ENCODE assay signal across 2 cellular contexts in genomic region chr1:215133532-215133931, GRCh38.
TF ChIP-seq lines count a peak whose summit lies in the region.

No MANE protein-coding gene starts in this region.

TF ChIP-seq in liver, 16 proteins besides CTCF, POLR2A, EP300 and RAD21:
- peak; percentile 12 for TF ChIP-seq FOXA2 (IDR thresholded peaks at IDR 0.05)
- no peak for TF ChIP-seq MAX (IDR thresholded peaks at IDR 0.05)

TF ChIP-seq in HepG2, 621 proteins besides CTCF, POLR2A, EP300 and RAD21:
- TF ChIP-seq CHCHD3 (CRISPR knock-in tag; IDR thresholded peaks at IDR 0.05): no peak
- TF ChIP-seq ZNF460 (CRISPR knock-in tag; IDR thresholded peaks at IDR 0.05; ENCODE audit: borderline replicate concordance): no peak
- no peak for TF ChIP-seq ETV5 (CRISPR knock-in tag; IDR thresholded peaks at IDR 0.05; ENCODE audit: borderline replicate concordance)
- no peak for TF ChIP-seq ZNF7 (CRISPR knock-in tag; IDR thresholded peaks at IDR 0.05)
- TF ChIP-seq HNRNPK (IDR thresholded peaks at IDR 0.05; ENCODE audit: low read depth, low read length, poor library complexity, severe bottlenecking): no peak
- no peak for TF ChIP-seq ZNF432 (CRISPR knock-in tag; IDR thresholded peaks at IDR 0.05; ENCODE audit: borderline replicate concordance)
- TF ChIP-seq HDAC6 (IDR thresholded peaks at IDR 0.05; ENCODE audit: low read depth, low read length): no peak
- TF ChIP-seq ZNF224 (CRISPR knock-in tag; IDR thresholded peaks at IDR 0.05): no peak
- TF ChIP-seq ZC3H13 (CRISPR knock-in tag; IDR thresholded peaks at IDR 0.05): no peak
- TF ChIP-seq ZNF672 (CRISPR knock-in tag; IDR thresholded peaks at IDR 0.05): no peak
- TF ChIP-seq ZBTB7A (CRISPR knock-in tag; IDR thresholded peaks at IDR 0.05): no peak
- no peak for TF ChIP-seq ZNF263 (CRISPR knock-in tag; IDR thresholded peaks at IDR 0.05)
- TF ChIP-seq, protein P1, sequence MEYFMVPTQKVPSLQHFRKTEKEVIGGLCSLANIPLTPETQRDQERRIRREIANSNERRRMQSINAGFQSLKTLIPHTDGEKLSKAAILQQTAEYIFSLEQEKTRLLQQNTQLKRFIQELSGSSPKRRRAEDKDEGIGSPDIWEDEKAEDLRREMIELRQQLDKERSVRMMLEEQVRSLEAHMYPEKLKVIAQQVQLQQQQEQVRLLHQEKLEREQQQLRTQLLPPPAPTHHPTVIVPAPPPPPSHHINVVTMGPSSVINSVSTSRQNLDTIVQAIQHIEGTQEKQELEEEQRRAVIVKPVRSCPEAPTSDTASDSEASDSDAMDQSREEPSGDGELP (IDR thresholded peaks at IDR 0.05; ENCODE audit: borderline replicate concordance, low read depth): no peak
- no peak for TF ChIP-seq ZNF761 (CRISPR knock-in tag; conservative IDR thresholded peaks at IDR 0.05)
- no peak for TF ChIP-seq ARNT (IDR thresholded peaks at IDR 0.05)
- TF ChIP-seq ZNF331 (CRISPR knock-in tag; IDR thresholded peaks at IDR 0.05): no peak
- TF ChIP-seq FOXO1 (CRISPR knock-in tag; IDR thresholded peaks at IDR 0.05): no peak
- TF ChIP-seq NBN (conservative IDR thresholded peaks at IDR 0.05): no peak
- TF ChIP-seq MIER2 (CRISPR knock-in tag; IDR thresholded peaks at IDR 0.05): no peak
